Comparison of ENCODE assay signal across 1 cellular context in genomic region chr2:222307138-222307756, GRCh38.
A peak's percentile ranks its signal among the peaks of the same experiment; 100 is the strongest.
TF ChIP-seq lines count a peak whose summit lies in the region.

No MANE protein-coding gene starts in this region.

TF ChIP-seq in H1, 55 proteins besides CTCF, POLR2A, EP300 and RAD21 (continued from another document):
- TF ChIP-seq, protein P1, sequence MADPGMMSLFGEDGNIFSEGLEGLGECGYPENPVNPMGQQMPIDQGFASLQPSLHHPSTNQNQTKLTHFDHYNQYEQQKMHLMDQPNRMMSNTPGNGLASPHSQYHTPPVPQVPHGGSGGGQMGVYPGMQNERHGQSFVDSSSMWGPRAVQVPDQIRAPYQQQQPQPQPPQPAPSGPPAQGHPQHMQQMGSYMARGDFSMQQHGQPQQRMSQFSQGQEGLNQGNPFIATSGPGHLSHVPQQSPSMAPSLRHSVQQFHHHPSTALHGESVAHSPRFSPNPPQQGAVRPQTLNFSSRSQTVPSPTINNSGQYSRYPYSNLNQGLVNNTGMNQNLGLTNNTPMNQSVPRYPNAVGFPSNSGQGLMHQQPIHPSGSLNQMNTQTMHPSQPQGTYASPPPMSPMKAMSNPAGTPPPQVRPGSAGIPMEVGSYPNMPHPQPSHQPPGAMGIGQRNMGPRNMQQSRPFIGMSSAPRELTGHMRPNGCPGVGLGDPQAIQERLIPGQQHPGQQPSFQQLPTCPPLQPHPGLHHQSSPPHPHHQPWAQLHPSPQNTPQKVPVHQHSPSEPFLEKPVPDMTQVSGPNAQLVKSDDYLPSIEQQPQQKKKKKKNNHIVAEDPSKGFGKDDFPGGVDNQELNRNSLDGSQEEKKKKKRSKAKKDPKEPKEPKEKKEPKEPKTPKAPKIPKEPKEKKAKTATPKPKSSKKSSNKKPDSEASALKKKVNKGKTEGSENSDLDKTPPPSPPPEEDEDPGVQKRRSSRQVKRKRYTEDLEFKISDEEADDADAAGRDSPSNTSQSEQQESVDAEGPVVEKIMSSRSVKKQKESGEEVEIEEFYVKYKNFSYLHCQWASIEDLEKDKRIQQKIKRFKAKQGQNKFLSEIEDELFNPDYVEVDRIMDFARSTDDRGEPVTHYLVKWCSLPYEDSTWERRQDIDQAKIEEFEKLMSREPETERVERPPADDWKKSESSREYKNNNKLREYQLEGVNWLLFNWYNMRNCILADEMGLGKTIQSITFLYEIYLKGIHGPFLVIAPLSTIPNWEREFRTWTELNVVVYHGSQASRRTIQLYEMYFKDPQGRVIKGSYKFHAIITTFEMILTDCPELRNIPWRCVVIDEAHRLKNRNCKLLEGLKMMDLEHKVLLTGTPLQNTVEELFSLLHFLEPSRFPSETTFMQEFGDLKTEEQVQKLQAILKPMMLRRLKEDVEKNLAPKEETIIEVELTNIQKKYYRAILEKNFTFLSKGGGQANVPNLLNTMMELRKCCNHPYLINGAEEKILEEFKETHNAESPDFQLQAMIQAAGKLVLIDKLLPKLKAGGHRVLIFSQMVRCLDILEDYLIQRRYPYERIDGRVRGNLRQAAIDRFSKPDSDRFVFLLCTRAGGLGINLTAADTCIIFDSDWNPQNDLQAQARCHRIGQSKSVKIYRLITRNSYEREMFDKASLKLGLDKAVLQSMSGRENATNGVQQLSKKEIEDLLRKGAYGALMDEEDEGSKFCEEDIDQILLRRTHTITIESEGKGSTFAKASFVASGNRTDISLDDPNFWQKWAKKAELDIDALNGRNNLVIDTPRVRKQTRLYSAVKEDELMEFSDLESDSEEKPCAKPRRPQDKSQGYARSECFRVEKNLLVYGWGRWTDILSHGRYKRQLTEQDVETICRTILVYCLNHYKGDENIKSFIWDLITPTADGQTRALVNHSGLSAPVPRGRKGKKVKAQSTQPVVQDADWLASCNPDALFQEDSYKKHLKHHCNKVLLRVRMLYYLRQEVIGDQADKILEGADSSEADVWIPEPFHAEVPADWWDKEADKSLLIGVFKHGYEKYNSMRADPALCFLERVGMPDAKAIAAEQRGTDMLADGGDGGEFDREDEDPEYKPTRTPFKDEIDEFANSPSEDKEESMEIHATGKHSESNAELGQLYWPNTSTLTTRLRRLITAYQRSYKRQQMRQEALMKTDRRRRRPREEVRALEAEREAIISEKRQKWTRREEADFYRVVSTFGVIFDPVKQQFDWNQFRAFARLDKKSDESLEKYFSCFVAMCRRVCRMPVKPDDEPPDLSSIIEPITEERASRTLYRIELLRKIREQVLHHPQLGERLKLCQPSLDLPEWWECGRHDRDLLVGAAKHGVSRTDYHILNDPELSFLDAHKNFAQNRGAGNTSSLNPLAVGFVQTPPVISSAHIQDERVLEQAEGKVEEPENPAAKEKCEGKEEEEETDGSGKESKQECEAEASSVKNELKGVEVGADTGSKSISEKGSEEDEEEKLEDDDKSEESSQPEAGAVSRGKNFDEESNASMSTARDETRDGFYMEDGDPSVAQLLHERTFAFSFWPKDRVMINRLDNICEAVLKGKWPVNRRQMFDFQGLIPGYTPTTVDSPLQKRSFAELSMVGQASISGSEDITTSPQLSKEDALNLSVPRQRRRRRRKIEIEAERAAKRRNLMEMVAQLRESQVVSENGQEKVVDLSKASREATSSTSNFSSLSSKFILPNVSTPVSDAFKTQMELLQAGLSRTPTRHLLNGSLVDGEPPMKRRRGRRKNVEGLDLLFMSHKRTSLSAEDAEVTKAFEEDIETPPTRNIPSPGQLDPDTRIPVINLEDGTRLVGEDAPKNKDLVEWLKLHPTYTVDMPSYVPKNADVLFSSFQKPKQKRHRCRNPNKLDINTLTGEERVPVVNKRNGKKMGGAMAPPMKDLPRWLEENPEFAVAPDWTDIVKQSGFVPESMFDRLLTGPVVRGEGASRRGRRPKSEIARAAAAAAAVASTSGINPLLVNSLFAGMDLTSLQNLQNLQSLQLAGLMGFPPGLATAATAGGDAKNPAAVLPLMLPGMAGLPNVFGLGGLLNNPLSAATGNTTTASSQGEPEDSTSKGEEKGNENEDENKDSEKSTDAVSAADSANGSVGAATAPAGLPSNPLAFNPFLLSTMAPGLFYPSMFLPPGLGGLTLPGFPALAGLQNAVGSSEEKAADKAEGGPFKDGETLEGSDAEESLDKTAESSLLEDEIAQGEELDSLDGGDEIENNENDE (IDR thresholded peaks at IDR 0.05; ENCODE audit: insufficient replicate concordance, low read length) = no peak
- TF ChIP-seq TBP (IDR thresholded peaks at IDR 0.05; ENCODE audit: low read depth, low read length) = no peak
- TF ChIP-seq EZH2 (IDR thresholded peaks at IDR 0.05; ENCODE audit: low read depth, low read length, severe bottlenecking) = peak; percentile 84
- TF ChIP-seq YY1 (IDR thresholded peaks at IDR 0.05; ENCODE audit: low read depth, low read length) = no peak
- TF ChIP-seq BCL11A (IDR thresholded peaks at IDR 0.05; ENCODE audit: low read depth in 2 of 2, low read length in 2 of 2) = no peak
- no peak for TF ChIP-seq MAX (IDR thresholded peaks at IDR 0.05)
- TF ChIP-seq EGR1 (IDR thresholded peaks at IDR 0.05; ENCODE audit: borderline replicate concordance, low read depth, low read length) = no peak
- no peak for TF ChIP-seq CBX5 (IDR thresholded peaks at IDR 0.05; ENCODE audit: low read depth, low read length)
- no peak for TF ChIP-seq RBBP5 (IDR thresholded peaks at IDR 0.05; ENCODE audit: borderline replicate concordance, low read depth, low read length)
- no peak for TF ChIP-seq SP4 (IDR thresholded peaks at IDR 0.05; ENCODE audit: low read length)
- no peak for TF ChIP-seq KDM1A (IDR thresholded peaks at IDR 0.05; ENCODE audit: borderline replicate concordance, low read length)
- TF ChIP-seq SIN3A (conservative IDR thresholded peaks at IDR 0.05 in 1 of 2, IDR thresholded peaks at IDR 0.05 in 1 of 2; ENCODE audit: low read depth in 1 of 2, low read length in 2 of 2) = no peak
- TF ChIP-seq SAP30 (IDR thresholded peaks at IDR 0.05; ENCODE audit: insufficient read depth, insufficient replicate concordance, low read length) = no peak
- TF ChIP-seq ZNF274 (IDR thresholded peaks at IDR 0.05; ENCODE audit: borderline replicate concordance, extremely low read depth, low read length) = no peak
- TF ChIP-seq CTBP2 (IDR thresholded peaks at IDR 0.05; ENCODE audit: borderline replicate concordance, insufficient read depth, insufficient read length, low read length) = peak; percentile 95
- TF ChIP-seq CBX8 (IDR thresholded peaks at IDR 0.05; ENCODE audit: borderline replicate concordance, low read depth, low read length) = no peak
- no peak for TF ChIP-seq KDM5A (IDR thresholded peaks at IDR 0.05; ENCODE audit: low read length)
- TF ChIP-seq TCF12 (IDR thresholded peaks at IDR 0.05; ENCODE audit: low read depth, low read length) = 0 out of 2 replicates have a peak, but pooled peaks have one; percentile 38
- TF ChIP-seq MAFK (IDR thresholded peaks at IDR 0.05; ENCODE audit: low read depth, low read length) = no peak
- TF ChIP-seq CEBPB (IDR thresholded peaks at IDR 0.05; ENCODE audit: low read depth, low read length) = no peak
- TF ChIP-seq TAF1 (IDR thresholded peaks at IDR 0.05; ENCODE audit: low read depth, low read length) = no peak
- TF ChIP-seq KDM4A (IDR thresholded peaks at IDR 0.05; ENCODE audit: low read depth, low read length, severe bottlenecking) = peak; percentile 12
- no peak for TF ChIP-seq CHD2 (IDR thresholded peaks at IDR 0.05; ENCODE audit: low read length)
- no peak for TF ChIP-seq HDAC2 (IDR thresholded peaks at IDR 0.05; ENCODE audit: borderline replicate concordance in 1 of 2, low read depth in 2 of 2, low read length in 2 of 2)
- no peak for TF ChIP-seq SIRT6 (IDR thresholded peaks at IDR 0.05; ENCODE audit: low read length)
- TF ChIP-seq NRF1 (IDR thresholded peaks at IDR 0.05; ENCODE audit: low read depth, low read length) = no peak
- TF ChIP-seq JUN (IDR thresholded peaks at IDR 0.05; ENCODE audit: low read depth, low read length) = no peak
- no peak for TF ChIP-seq PHF8 (conservative IDR thresholded peaks at IDR 0.05; ENCODE audit: low read depth, low read length)
- TF ChIP-seq, protein P2, sequence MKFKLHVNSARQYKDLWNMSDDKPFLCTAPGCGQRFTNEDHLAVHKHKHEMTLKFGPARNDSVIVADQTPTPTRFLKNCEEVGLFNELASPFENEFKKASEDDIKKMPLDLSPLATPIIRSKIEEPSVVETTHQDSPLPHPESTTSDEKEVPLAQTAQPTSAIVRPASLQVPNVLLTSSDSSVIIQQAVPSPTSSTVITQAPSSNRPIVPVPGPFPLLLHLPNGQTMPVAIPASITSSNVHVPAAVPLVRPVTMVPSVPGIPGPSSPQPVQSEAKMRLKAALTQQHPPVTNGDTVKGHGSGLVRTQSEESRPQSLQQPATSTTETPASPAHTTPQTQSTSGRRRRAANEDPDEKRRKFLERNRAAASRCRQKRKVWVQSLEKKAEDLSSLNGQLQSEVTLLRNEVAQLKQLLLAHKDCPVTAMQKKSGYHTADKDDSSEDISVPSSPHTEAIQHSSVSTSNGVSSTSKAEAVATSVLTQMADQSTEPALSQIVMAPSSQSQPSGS (IDR thresholded peaks at IDR 0.05; ENCODE audit: low read length) = no peak
- TF ChIP-seq RFX5 (IDR thresholded peaks at IDR 0.05; ENCODE audit: borderline replicate concordance, low read depth, low read length) = no peak
- no peak for TF ChIP-seq SP2 (IDR thresholded peaks at IDR 0.05; ENCODE audit: low read length)
- no peak for TF ChIP-seq BACH1 (IDR thresholded peaks at IDR 0.05; ENCODE audit: low read length)
- no peak for TF ChIP-seq BRCA1 (IDR thresholded peaks at IDR 0.05; ENCODE audit: low read depth, low read length)
- no peak for TF ChIP-seq GABPA (IDR thresholded peaks at IDR 0.05; ENCODE audit: borderline replicate concordance, insufficient read depth, low read length)
- no peak for TF ChIP-seq TAF7 (optimal IDR thresholded peaks at IDR 0.05; ENCODE audit: borderline replicate concordance, low read depth, low read length)
- no peak for TF ChIP-seq POU5F1 (IDR thresholded peaks at IDR 0.05; ENCODE audit: low read depth, low read length)
- TF ChIP-seq POLR2AphosphoS5 (IDR thresholded peaks at IDR 0.05; ENCODE audit: low read depth, low read length) = no peak
- no peak for TF ChIP-seq RXRA (IDR thresholded peaks at IDR 0.05; ENCODE audit: insufficient read depth, low read depth, low read length)
- peak; percentile 39 for TF ChIP-seq RNF2 (IDR thresholded peaks at IDR 0.05; ENCODE audit: borderline replicate concordance, low read depth, low read length, missing control alignments, poor library complexity, severe bottlenecking)
- no peak for TF ChIP-seq FOSL1 (IDR thresholded peaks at IDR 0.05; ENCODE audit: insufficient read depth, low read depth, low read length)
